ENCODE assay signal across 32 cellular contexts in the genomic region with DNA sequence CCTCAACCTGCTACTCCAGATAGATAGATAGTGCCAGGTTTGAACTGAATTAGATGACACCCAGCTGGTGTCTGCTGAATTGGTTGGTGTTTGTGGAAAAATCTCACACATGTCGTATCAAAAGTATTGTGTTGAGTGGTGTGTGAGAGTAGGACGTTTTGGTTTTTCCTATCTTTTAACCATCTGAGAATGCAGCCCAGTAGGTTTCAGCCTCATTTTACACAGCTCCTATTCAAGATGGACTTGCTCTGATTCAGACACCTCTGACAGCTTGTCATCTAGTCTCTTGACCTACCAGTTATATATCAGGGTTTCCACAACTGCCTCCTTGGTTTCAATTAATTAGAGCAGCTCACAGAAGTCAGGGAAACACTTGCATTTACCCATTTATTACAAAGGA.
"Had no signal": no experiment of that assay in that cellular context is flagged by ENCODE, and none has a peak within 500 bp of the region (broad histone marks: within the 10 kb centered on the region; RNA-seq: fewer than 3 reads in every experiment).

No MANE protein-coding gene starts in this region.

- H3K4me1 Mint-ChIP-seq: activated CD4-positive, alpha-beta T cell treated with anti-CD3 and anti-CD28 coated beads for 36 hours; activated CD4-positive, alpha-beta T cell treated with anti-CD3 and anti-CD28 coated beads, Interleukin-2, amount 10 ng/mL, durations not matched to agents 24 days and 14 days; activated CD8-positive, alpha-beta memory T cell treated with anti-CD3 and anti-CD28 coated beads, Interleukin-2, amount 10 ng/mL, durations not matched to agents 7 days and 5 days; activated naive CD4-positive, alpha-beta T cell treated with anti-CD3 and anti-CD28 coated beads, Interleukin-2, amount 10 ng/mL, durations not matched to agents 7 days and 5 days; brain; endodermal cell had no signal

- H3K27me3 ChIP-seq: adrenal gland, breast epithelium, cardiac muscle cell, colonic mucosa, dorsolateral prefrontal cortex had no signal

- H3K27ac Mint-ChIP-seq: activated CD4-positive, alpha-beta memory T cell treated with anti-CD3 and anti-CD28 coated beads for 36 hours; activated CD4-positive, alpha-beta T cell treated with anti-CD3 and anti-CD28 coated beads for 36 hours; activated CD4-positive, alpha-beta T cell treated with anti-CD3 and anti-CD28 coated beads, Interleukin-2, amount 10 ng/mL, durations not matched to agents 24 days and 14 days; activated CD8-positive, alpha-beta memory T cell treated with anti-CD3 and anti-CD28 coated beads, Interleukin-2, amount 10 ng/mL, durations not matched to agents 7 days and 5 days; activated CD8-positive, alpha-beta T cell treated with anti-CD3 and anti-CD28 coated beads, Interleukin-2, amount 10 ng/mL, durations not matched to agents 7 days and 5 days; activated naive CD4-positive, alpha-beta T cell treated with anti-CD3 and anti-CD28 coated beads, Interleukin-2, amount 10 ng/mL, durations not matched to agents 7 days and 5 days; activated naive CD4-positive, alpha-beta T cell treated with anti-CD3 and anti-CD28 coated beads, Interleukin-2, amount 50 U/mL, for 72 hours; activated T-helper 1 cell treated with anti-CD3 and anti-CD28 coated beads, Interleukin-12 subunit alpha, Interleukin-12 subunit beta, Interleukin-2, Interleukin-4 antibody, amounts not matched to agents 30 ng/mL and 10 ng/mL and 1 ng/mL, durations not matched to agents 14 hours and 24 hours and 36 hours; brain; endodermal cell had no signal

- H3K9me3 Mint-ChIP-seq: activated CD4-positive, alpha-beta memory T cell treated with anti-CD3 and anti-CD28 coated beads for 36 hours; activated naive CD4-positive, alpha-beta T cell treated with anti-CD3 and anti-CD28 coated beads, Interleukin-2, amount 10 ng/mL, durations not matched to agents 7 days and 5 days; activated naive CD4-positive, alpha-beta T cell treated with anti-CD3 and anti-CD28 coated beads, Interleukin-2, amount 50 U/mL, for 72 hours; brain had no signal

- H3K4me1 ChIP-seq: adrenal gland, breast epithelium, colonic mucosa had no signal

- H3K4me3 Mint-ChIP-seq: activated CD4-positive, alpha-beta memory T cell treated with anti-CD3 and anti-CD28 coated beads for 36 hours; activated CD4-positive, alpha-beta T cell treated with anti-CD3 and anti-CD28 coated beads for 36 hours; activated CD4-positive, alpha-beta T cell treated with anti-CD3 and anti-CD28 coated beads, Interleukin-2, amount 10 ng/mL, durations not matched to agents 24 days and 14 days; activated CD8-positive, alpha-beta memory T cell treated with anti-CD3 and anti-CD28 coated beads, Interleukin-2, amount 10 ng/mL, durations not matched to agents 7 days and 5 days; activated CD8-positive, alpha-beta T cell treated with anti-CD3 and anti-CD28 coated beads, Interleukin-2, amount 10 ng/mL, durations not matched to agents 7 days and 5 days; activated naive CD4-positive, alpha-beta T cell treated with anti-CD3 and anti-CD28 coated beads, Interleukin-2, amount 10 ng/mL, durations not matched to agents 7 days and 5 days; activated T-helper 1 cell treated with anti-CD3 and anti-CD28 coated beads, Interleukin-12 subunit alpha, Interleukin-12 subunit beta, Interleukin-2, Interleukin-4 antibody, amounts not matched to agents 30 ng/mL and 10 ng/mL and 1 ng/mL, durations not matched to agents 14 hours and 24 hours and 36 hours; brain; endodermal cell had no signal

- H3K4me3 ChIP-seq: adrenal gland, breast epithelium, cardiac muscle cell, colonic mucosa, dorsolateral prefrontal cortex had no signal

- FAIRE-seq: frontal cortex had no signal

- H3K9me3 ChIP-seq: adrenal gland, breast epithelium, colonic mucosa had no signal

- ATAC-seq: activated CD4-positive, alpha-beta T cell treated with anti-CD3 and anti-CD28 coated beads for 36 hours; activated CD8-positive, alpha-beta memory T cell treated with anti-CD3 and anti-CD28 coated beads, Interleukin-2, amount 10 ng/mL, durations not matched to agents 7 days and 5 days; activated CD8-positive, alpha-beta T cell treated with anti-CD3 and anti-CD28 coated beads, Interleukin-2, amount 10 ng/mL, durations not matched to agents 7 days and 5 days; activated naive CD4-positive, alpha-beta T cell treated with anti-CD3 and anti-CD28 coated beads, Interleukin-2, amount 50 U/mL, for 72 hours; esophagus mucosa had no signal

- DNase-seq: activated CD4-positive, alpha-beta memory T cell treated with anti-CD3 and anti-CD28 coated beads for 36 hours; activated CD4-positive, alpha-beta T cell treated with anti-CD3 and anti-CD28 coated beads for 36 hours; activated CD4-positive, alpha-beta T cell treated with anti-CD3 and anti-CD28 coated beads, Interleukin-2, amount 10 ng/mL, durations not matched to agents 24 days and 14 days; activated CD4-positive, CD25-positive, alpha-beta regulatory T cell; activated CD4-positive, CD25-positive, alpha-beta regulatory T cell treated with anti-CD3 and anti-CD28 coated beads, Interleukin-2, amount 50 U/mL, for 72 hours; activated CD8-positive, alpha-beta memory T cell treated with anti-CD3 and anti-CD28 coated beads, Interleukin-2, amount 10 ng/mL, durations not matched to agents 7 days and 5 days; activated CD8-positive, alpha-beta memory T cell treated with anti-CD3 and anti-CD28 coated beads, Interleukin-2, amount 50 U/mL, for 4 hours; activated CD8-positive, alpha-beta T cell treated with anti-CD3 and anti-CD28 coated beads, Interleukin-2, amount 10 ng/mL, durations not matched to agents 7 days and 5 days; activated gamma-delta T cell; activated naive CD4-positive, alpha-beta T cell; activated naive CD4-positive, alpha-beta T cell treated with anti-CD3 and anti-CD28 coated beads, Interleukin-2, amount 10 ng/mL, durations not matched to agents 7 days and 5 days; activated T-cell treated with anti-CD3 and anti-CD28 coated beads, Interleukin-2, amount 50 U/mL, for 1 hour; activated T-cell treated with anti-CD3 and anti-CD28 coated beads, Interleukin-2, amount 50 U/mL, for 48 hours; adrenal gland; amygdala; aorta; central memory CD4-positive, alpha-beta T cell; cerebellar nuclear complex; colonic mucosa; dorsolateral prefrontal cortex; effector memory CD4-positive, alpha-beta T cell; endodermal cell; foreskin fibroblast; head of caudate nucleus; T-helper 2 cell had no signal

- H3K27ac ChIP-seq: adrenal gland, breast epithelium, cardiac muscle cell, colonic mucosa, dorsolateral prefrontal cortex had no signal

- H3K36me3 ChIP-seq: adrenal gland, breast epithelium, cardiac muscle cell, colonic mucosa had no signal

- H3K27me3 Mint-ChIP-seq: activated CD4-positive, alpha-beta memory T cell treated with anti-CD3 and anti-CD28 coated beads for 36 hours; brain had no signal
